Comparison of ENCODE assay signal across 8 cellular contexts in the genomic region with DNA sequence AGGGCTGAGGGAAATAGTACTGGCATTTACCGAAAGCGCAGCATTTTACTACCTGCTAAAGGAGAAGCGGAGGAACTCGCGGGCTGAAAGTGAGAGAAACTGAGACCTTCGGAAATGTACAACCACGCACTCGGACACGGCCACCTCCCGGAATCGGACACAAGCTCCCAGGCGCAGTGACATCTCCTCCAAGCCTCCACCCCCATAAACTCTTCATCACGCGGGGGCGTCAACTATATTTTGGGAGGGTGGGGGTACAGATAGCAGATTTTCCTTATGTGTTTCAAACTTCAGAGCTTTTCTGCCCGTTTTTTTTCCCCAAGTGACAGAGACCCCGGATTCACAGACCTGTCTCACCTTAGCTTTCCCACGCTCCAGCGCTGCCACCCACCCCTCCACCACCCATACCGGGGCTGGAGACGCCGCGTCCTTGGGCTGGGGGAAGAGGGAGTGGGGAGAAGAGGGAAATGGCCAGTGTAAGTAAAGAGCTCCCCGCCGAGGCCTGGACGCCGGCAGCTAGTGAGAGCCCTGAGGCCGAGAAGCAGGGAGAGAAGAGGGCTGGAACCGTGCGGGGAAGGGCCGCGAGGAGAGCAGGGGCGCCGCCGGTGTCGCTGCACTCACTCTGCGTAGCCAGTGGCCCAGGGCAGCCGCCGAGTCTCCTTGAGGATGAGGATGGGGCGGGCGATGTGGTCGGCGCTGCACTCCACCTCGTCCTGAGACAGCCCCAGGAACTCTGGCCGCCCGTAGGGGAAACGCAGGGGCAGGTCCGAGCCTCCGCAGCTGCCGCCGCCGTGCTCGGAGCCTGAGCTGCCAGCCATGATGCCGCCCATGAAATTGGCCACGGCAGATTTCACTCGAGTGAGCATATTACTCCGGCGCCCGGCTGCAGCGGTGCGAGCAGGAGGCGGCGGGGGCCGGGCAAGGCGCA. TPM values are rescaled to one million over a fixed set of nuclear protein-coding genes. Genes with fewer than 3 reads are reported as not detected.
DNase-seq lines count a peak whose midpoint lies in the region; ATAC-seq, FAIRE-seq and TF ChIP-seq lines count a peak whose summit lies in the region.

No MANE protein-coding gene starts in this region.

- H3K27ac Mint-ChIP-seq in naive B cell: peak overlapping the region in 2 of 6 donors; percentile 41

- peaks cover 0 to 7% of the 10 kb centered on the region in 2 donors for H3K36me3 Mint-ChIP-seq in naive B cell

- H3K27me3 ChIP-seq in esophagus squamous epithelium: peaks cover 0 to 61% (median 0%) of the 10 kb centered on the region in 4 donors

- H3K9me3 ChIP-seq in esophagus squamous epithelium: no peaks in the 10 kb centered on the region

- peak overlapping the region; percentile 43 to 85 (median 62) for H3K4me3 ChIP-seq in esophagus squamous epithelium

- TF ChIP-seq POLR2A in esophagus squamous epithelium (IDR thresholded peaks at IDR 0.05): no peak

- H3K9me3 Mint-ChIP-seq in naive B cell: peaks cover 0 to 6% (median 0%) of the 10 kb centered on the region in 7 donors

- H3K4me1 ChIP-seq in esophagus squamous epithelium: peaks cover 10 to 27% (median 14%) of the 10 kb centered on the region in 3 donors

- peaks cover 31 to 37% (median 36%) of the 10 kb centered on the region in 3 donors for H3K27me3 Mint-ChIP-seq in naive B cell

- DNase-seq in SIG-M5 treated with dmso at 0.1 percent for 504 hours (lab: John Stamatoyannopoulos, UW; ENCODE audit: unreplicated experiment) (peak; percentile 30), SIG-M5 (lab: John Stamatoyannopoulos, UW) (no peak), HuH-7 (ENCODE audit: low spot score) (peak; percentile 28), esophagus squamous epithelium (lab: John Stamatoyannopoulos, UW) (no peak), naive B cell (no peak), RCC 7860 (ENCODE audit: low spot score) (no peak)

- FAIRE-seq in RCC 7860 (lab: Jason Lieb, UNC): no peak

- peak; percentile 47 for ATAC-seq in GM21529 (IDR thresholded peaks at IDR 0.05; ENCODE audit: unreplicated experiment)
- peak; percentile 21 to 37 for ATAC-seq in naive B cell (ENCODE audit: low read depth in 2 of 2)

- peak overlapping the region; percentile 81 to 93 (median 88) for H3K4me3 Mint-ChIP-seq in naive B cell

- no peaks in the 10 kb centered on the region for H3K36me3 ChIP-seq in esophagus squamous epithelium

- H3K27ac ChIP-seq in VCaP (peak overlapping the region; percentile 95), esophagus squamous epithelium (peak overlapping the region in 3 of 4 donors; percentile 19 to 54 (median 49))

- H3K4me1 Mint-ChIP-seq in naive B cell: peaks cover 9 to 18% (median 14%) of the 10 kb centered on the region in 3 donors

- no peak for TF ChIP-seq CTCF in VCaP (conservative IDR thresholded peaks at IDR 0.05)
- no peak for TF ChIP-seq CTCF in esophagus squamous epithelium (IDR thresholded peaks at IDR 0.05)

- WGBS in esophagus squamous epithelium, 2 donors: 0% methylated on average over 17 to 36 of the region's 65 CpGs

- intact Hi-C loops in esophagus squamous epithelium (cut with DNase I): no loop called here

RNA-seq across cellular contexts. Expression of a gene that starts 0.8 kb away (rescaled TPM):
- 1 to 10 TPM in 1 of 4 donors, under 1 TPM in 2, not detected in 1; 0.09 to 7.6 (median 0.76) TPM for total RNA-seq in esophagus squamous epithelium
- under 1 TPM in 3 of 6 donors, not detected in 3; 0.05 to 0.15 (median 0.12) TPM for polyA plus RNA-seq in naive B cell (ENCODE audit: low read depth in 6 of 6)

Comparison
In these comparisons a context has a peak if more than half of its experiments do, and no peak if none do; other contexts are left out.
1. DNase-seq: peak in SIG-M5 treated with dmso at 0.1 percent for 504 hours (single experiment) and HuH-7 (single experiment); none in SIG-M5 (single experiment), esophagus squamous epithelium (single experiment), naive B cell (single experiment) and RCC 7860 (single experiment).